In genomic region chr2:107775791-107776190, GRCh38 we compare ENCODE assay signal across 22 cellular contexts. TPM values are rescaled to one million over a fixed set of nuclear protein-coding genes. Genes with fewer than 3 reads are reported as not detected.
"Had no signal": no experiment of that assay in that cellular context is flagged by ENCODE, and none has a peak within 500 bp of the region (broad histone marks: within the 10 kb centered on the region; RNA-seq: fewer than 3 reads in every experiment).

No MANE protein-coding gene starts in this region.

- H3K4me3 ChIP-seq: breast epithelium, colonic mucosa, dorsolateral prefrontal cortex, esophagus squamous epithelium, gastrocnemius medialis, right lobe of liver, skin epidermis, tibial artery had no signal

- H3K4me1 ChIP-seq: breast epithelium, colonic mucosa, gastrocnemius medialis, parathyroid adenoma, right lobe of liver, tibial artery had no signal

- DNase-seq: activated CD4-positive, alpha-beta memory T cell treated with anti-CD3 and anti-CD28 coated beads for 36 hours; activated CD4-positive, alpha-beta T cell treated with anti-CD3 and anti-CD28 coated beads for 48 hours; activated naive CD4-positive, alpha-beta T cell treated with Interleukin-2 at 50 U/mL for 16 hours; activated naive CD8-positive, alpha-beta T cell treated with anti-CD3 and anti-CD28 coated beads for 36 hours; activated T-cell treated with anti-CD3 and anti-CD28 coated beads, Interleukin-2, amount 50 U/mL, for 48 hours; colonic mucosa; dorsolateral prefrontal cortex; esophagus squamous epithelium; gastrocnemius medialis; head of caudate nucleus; hypothalamus; left cardiac atrium; nephron progenitor cell; nucleus accumbens; right lobe of liver; stimulated activated CD4-positive, alpha-beta T cell treated with anti-CD3 and anti-CD28 coated beads, Interleukin-1b, Interleukin-23, amount 100 ng/mL, for 48 hours; tibial artery had no signal

- H3K27ac ChIP-seq: breast epithelium, colonic mucosa, dorsolateral prefrontal cortex, esophagus squamous epithelium, gastrocnemius medialis, parathyroid adenoma, right lobe of liver, skin epidermis, tibial artery had no signal

- FAIRE-seq: islet of Langerhans had no signal

- H3K9me3 ChIP-seq: breast epithelium, colonic mucosa, esophagus squamous epithelium, gastrocnemius medialis, right lobe of liver, tibial artery had no signal

- H3K27me3 ChIP-seq: colonic mucosa, esophagus squamous epithelium, gastrocnemius medialis, right lobe of liver, tibial artery had no signal

- H3K36me3 ChIP-seq: breast epithelium, colonic mucosa, esophagus squamous epithelium, gastrocnemius medialis, right lobe of liver, tibial artery had no signal

RNA-seq across cellular contexts. Expression of gene RGPD4, which starts 50.9 kb away (rescaled TPM):
- total RNA-seq: breast epithelium, esophagus squamous epithelium, liver, right lobe of liver had no signal
